8 cellular contexts compared by ENCODE assay signal in the genomic region with DNA sequence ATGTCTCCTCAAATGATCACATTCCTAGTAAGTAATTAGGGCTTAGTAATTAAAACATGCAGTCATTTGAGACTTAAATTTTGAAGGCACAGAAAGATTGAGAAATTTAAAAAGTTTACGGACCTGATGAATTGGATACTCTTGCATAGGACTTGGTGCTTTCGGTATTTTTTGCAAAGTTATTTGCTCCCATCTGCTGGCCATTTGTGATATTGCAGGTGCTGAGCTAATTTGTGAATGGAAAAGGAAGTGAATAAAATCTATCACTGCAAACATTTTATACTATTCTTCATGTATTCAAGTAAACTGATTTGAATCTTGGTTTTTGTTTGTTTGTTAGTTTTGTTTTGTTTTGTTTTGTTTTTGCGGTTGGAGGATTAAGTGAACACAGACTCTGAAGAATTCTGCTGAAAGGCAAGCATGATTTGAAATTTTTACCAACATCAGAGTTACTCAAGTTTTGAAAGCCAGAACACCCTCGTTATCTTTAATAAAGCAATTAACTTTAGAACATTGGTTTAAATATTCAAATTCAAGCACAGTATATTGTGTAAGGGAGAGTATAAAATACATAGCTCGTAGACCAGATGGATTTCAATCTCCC.
DNase-seq lines count a peak whose midpoint lies in the region; ATAC-seq and TF ChIP-seq lines count a peak whose summit lies in the region.

No MANE protein-coding gene starts in this region.

- DNase-seq in AG20443 (ENCODE audit: low spot score): peak; percentile 44
- DNase-seq in GM13977 (ENCODE audit: low spot score): peak; percentile 17
- DNase-seq in NCI-H345 treated with DMSO at 0.1 percent for 48 hours (lab: John Stamatoyannopoulos, UW; ENCODE audit: unreplicated experiment): peak; percentile 15
- DNase-seq in activated T-cell treated with anti-CD3 and anti-CD28 coated beads for 24 hours (ENCODE audit: low read depth): peak; percentile 15
- DNase-seq in foreskin keratinocyte: peak; percentile 9 to 40
- DNase-seq in ovary: peak in 4 of 5 donors; percentile 15 to 26 (median 18)
- DNase-seq in GDM1 (lab: John Stamatoyannopoulos, UW): no peak

- no peaks in the 10 kb centered on the region for H3K36me3 ChIP-seq in ovary

- H3K27me3 ChIP-seq in foreskin keratinocyte (no peaks in the 10 kb centered on the region), ovary (no peaks in the 10 kb centered on the region)

- intact Hi-C loops in ovary (cut with DNase I): loop anchor here in 1 of 4 donors (10.0 kb wide), 1 partner anchor 1408 kb away; no protein-coding TSS in a partner anchor

- in situ Hi-C loops in GM13977 (cut with MboI; ENCODE audit: low pct_unique_long_range_greater_than_20kb, low sequenced_read_pairs, unreplicated experiment): no loop called here

- no peaks in the 10 kb centered on the region for H3K9me3 ChIP-seq in ovary

- H3K4me1 ChIP-seq in foreskin keratinocyte (no peaks in the 10 kb centered on the region), ovary (ENCODE audit: insufficient read depth) (no peaks in the 10 kb centered on the region)

- TF ChIP-seq CTCF in GM13977 (IDR thresholded peaks at IDR 0.05; ENCODE audit: extremely low read depth, insufficient read depth, missing control alignments) (peak; percentile 82), foreskin keratinocyte (conservative IDR thresholded peaks at IDR 0.05) (peak; percentile 89), ovary (IDR thresholded peaks at IDR 0.05) (peak; percentile 27 to 62 (median 57))

- TF ChIP-seq POLR2A in ovary (IDR thresholded peaks at IDR 0.05): no peak

- H3K27ac ChIP-seq in foreskin keratinocyte (no peak overlapping the region), ovary (no peak overlapping the region)

- no peak for TF ChIP-seq EP300 in ovary (IDR thresholded peaks at IDR 0.05)

- whole genome bisulfite sequencing in ovary, 3 donors: 21 to 30% (median 21%) methylated on average over 5 of the region's 5 CpGs

- no peak overlapping the region for H3K4me3 ChIP-seq in ovary

- ATAC-seq in foreskin keratinocyte: no peak
- ATAC-seq in HG02588 (IDR thresholded peaks at IDR 0.05; ENCODE audit: unreplicated experiment): no peak
